Comparison of ENCODE assay signal across 9 cellular contexts in the genomic region with DNA sequence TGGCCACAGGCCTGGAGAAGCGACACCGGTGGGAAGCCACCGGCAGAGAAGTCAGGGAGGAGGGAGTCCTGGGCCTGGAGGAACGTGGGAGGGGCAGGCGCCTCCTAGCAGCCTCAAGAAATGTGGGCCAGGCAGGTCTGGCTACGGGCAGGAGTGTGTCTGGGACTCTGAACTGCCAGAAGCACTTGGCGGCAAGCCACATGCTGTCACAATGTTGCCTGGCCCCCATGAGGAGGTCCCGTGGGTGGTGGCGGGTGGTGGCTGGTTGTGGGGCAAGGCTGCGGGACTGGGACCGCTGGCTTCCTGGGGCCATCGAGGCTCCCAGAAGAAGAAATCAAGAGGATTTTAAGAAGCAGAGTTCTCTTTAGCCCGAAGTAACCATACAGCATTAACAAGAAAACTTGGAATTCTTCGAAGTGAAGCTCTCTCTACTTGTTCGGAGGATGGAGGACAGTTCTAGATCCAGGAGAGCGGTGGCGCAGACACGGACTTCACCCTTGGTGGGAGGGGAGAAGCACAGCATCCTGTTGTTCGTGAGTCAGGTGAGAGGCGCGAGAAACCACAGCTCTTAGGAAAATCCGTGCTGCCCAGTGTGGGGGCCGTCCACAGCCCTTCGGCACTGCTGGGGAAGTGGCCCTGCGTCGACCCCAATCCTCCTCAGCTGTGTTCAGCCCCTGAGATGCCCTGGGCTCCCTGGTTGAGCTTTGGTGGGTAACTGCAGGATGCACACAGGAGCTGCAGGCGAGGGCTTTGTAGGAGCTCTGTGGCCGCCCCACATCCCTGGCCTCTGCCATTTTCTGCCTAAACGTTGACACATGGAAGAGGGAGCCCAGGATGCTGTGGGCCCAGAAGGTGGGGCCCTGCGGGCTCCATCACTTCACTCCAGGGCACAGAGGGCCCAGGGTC. TPM values are rescaled to one million over a fixed set of nuclear protein-coding genes. Genes with fewer than 3 reads are reported as not detected.
DNase-seq lines count a peak whose midpoint lies in the region; ATAC-seq and TF ChIP-seq lines count a peak whose summit lies in the region.
"Had no signal": no experiment of that assay in that cellular context is flagged by ENCODE, and none has a peak within 500 bp of the region (broad histone marks: within the 10 kb centered on the region; RNA-seq: fewer than 3 reads in every experiment).

No MANE protein-coding gene starts in this region.

- no peak for TF ChIP-seq CTCF in vagina (IDR thresholded peaks at IDR 0.05)

- no peaks in the 10 kb centered on the region for H3K27me3 Mint-ChIP-seq in naive thymus-derived CD4-positive, alpha-beta T cell
- H3K27me3 Mint-ChIP-seq: naive B cell had no signal

- ATAC-seq in naive thymus-derived CD4-positive, alpha-beta T cell = peak; percentile 30
- ATAC-seq in GM18511 (IDR thresholded peaks at IDR 0.05; ENCODE audit: unreplicated experiment) (no peak), GM18502 (IDR thresholded peaks at IDR 0.05; ENCODE audit: poor library complexity, unreplicated experiment) (no peak)

- CTCF ChIA-PET in naive thymus-derived CD4-positive, alpha-beta T cell (lab: Charles Lee) = interaction anchor here (0.6 to 1.4 kb wide), 9 partner anchors 8 to 111 kb away, joined by 3 to 6 read pairs (median 3); no protein-coding TSS in a partner anchor

- H3K4me1 Mint-ChIP-seq in naive thymus-derived CD4-positive, alpha-beta T cell = peaks cover 66 to 92% (median 83%) of the 10 kb centered on the region in 7 donors

- TF ChIP-seq POLR2A in vagina (IDR thresholded peaks at IDR 0.05) = no peak

- H3K4me1 ChIP-seq in effector memory CD4-positive, alpha-beta T cell (ENCODE audit: control insufficient read depth, insufficient read depth, low read length, poor library complexity, severe bottlenecking) = peaks cover 75% of the 10 kb centered on the region
- H3K4me1 ChIP-seq in naive thymus-derived CD4-positive, alpha-beta T cell (ENCODE audit: control insufficient read depth in 2 of 2, insufficient read depth in 2 of 2, low read length in 2 of 2) = peaks cover 47 to 84% of the 10 kb centered on the region in 2 donors
- peaks cover 94% of the 10 kb centered on the region for H3K4me1 ChIP-seq in vagina

- peaks cover 0 to 30% (median 20%) of the 10 kb centered on the region in 5 donors for H3K36me3 Mint-ChIP-seq in naive thymus-derived CD4-positive, alpha-beta T cell
- H3K36me3 Mint-ChIP-seq: naive B cell had no signal

- peaks cover 0 to 8% (median 0%) of the 10 kb centered on the region in 11 donors for H3K9me3 Mint-ChIP-seq in naive thymus-derived CD4-positive, alpha-beta T cell
- H3K9me3 Mint-ChIP-seq: naive B cell had no signal

- H3K27ac Mint-ChIP-seq in naive thymus-derived CD4-positive, alpha-beta T cell = peak overlapping the region; percentile 59 to 97 (median 93)

- H3K27me3 ChIP-seq in effector memory CD4-positive, alpha-beta T cell (replicated peaks; ENCODE audit: control insufficient read depth, insufficient read depth, low read length, poor library complexity, severe bottlenecking) = no peaks in the 10 kb centered on the region
- no peaks in the 10 kb centered on the region for H3K27me3 ChIP-seq in naive thymus-derived CD4-positive, alpha-beta T cell (ENCODE audit: control insufficient read depth in 2 of 2, insufficient read depth in 2 of 2, low read length in 2 of 2)
- no peaks in the 10 kb centered on the region for H3K27me3 ChIP-seq in vagina

- H3K27ac ChIP-seq in effector memory CD4-positive, alpha-beta T cell (ENCODE audit: insufficient read depth, low read length, poor library complexity, severe bottlenecking) = peak overlapping the region; percentile 49
- peak overlapping the region; percentile 59 for H3K27ac ChIP-seq in naive thymus-derived CD4-positive, alpha-beta T cell (ENCODE audit: low read depth, low read length)
- H3K27ac ChIP-seq in vagina = peak overlapping the region; percentile 96

- H3K9me3 ChIP-seq in effector memory CD4-positive, alpha-beta T cell (ENCODE audit: control insufficient read depth, low read length) = no peaks in the 10 kb centered on the region
- no peaks in the 10 kb centered on the region for H3K9me3 ChIP-seq in naive thymus-derived CD4-positive, alpha-beta T cell (ENCODE audit: control insufficient read depth in 2 of 3, low read length in 3 of 3)
- H3K9me3 ChIP-seq in vagina = no peaks in the 10 kb centered on the region

- peaks cover 13% of the 10 kb centered on the region for H3K36me3 ChIP-seq in effector memory CD4-positive, alpha-beta T cell (ENCODE audit: control insufficient read depth, insufficient read depth, low read length)
- H3K36me3 ChIP-seq in naive thymus-derived CD4-positive, alpha-beta T cell (ENCODE audit: control insufficient read depth in 2 of 3, insufficient read depth in 3 of 3, low read length in 3 of 3) = peaks cover 0 to 14% (median 2%) of the 10 kb centered on the region in 3 experiments
- H3K36me3 ChIP-seq in vagina = peaks cover 0 to 5% of the 10 kb centered on the region in 2 donors

- intact Hi-C loops in naive thymus-derived CD4-positive, alpha-beta T cell (cut with micrococcal nuclease) = no loop called here
- intact Hi-C loops in vagina (cut with DNase I) = no loop called here

- no peak overlapping the region for H3K4me3 ChIP-seq in effector memory CD4-positive, alpha-beta T cell (ENCODE audit: insufficient read depth, low read depth, low read length, poor library complexity, severe bottlenecking)
- peak overlapping the region; percentile 26 for H3K4me3 ChIP-seq in naive thymus-derived CD4-positive, alpha-beta T cell (ENCODE audit: low read length)
- H3K4me3 ChIP-seq in vagina = peak overlapping the region in 1 of 2 donors; percentile 19

- POLR2A ChIA-PET in naive thymus-derived CD4-positive, alpha-beta T cell (lab: Charles Lee) = interaction anchor here (0.6 to 10.6 kb wide), 8 partner anchors 10 to 831 kb away, joined by 3 to 99 read pairs (median 4); partner anchors contain the start of gene SKI

- H3K4me3 Mint-ChIP-seq in naive thymus-derived CD4-positive, alpha-beta T cell = peak overlapping the region; percentile 40 to 98 (median 84)

- DNase-seq in stimulated activated CD4-positive, alpha-beta T cell treated with anti-CD3 and anti-CD28 coated beads, Interleukin-4, amount 100 ng/mL, for 1 hour = peak; percentile 35
- DNase-seq in stimulated activated CD4-positive, alpha-beta T cell treated with anti-CD3 and anti-CD28 coated beads, Interleukin-2, amount 100 ng/mL, for 48 hours = no peak
- DNase-seq in effector memory CD4-positive, alpha-beta T cell = no peak
- DNase-seq in naive thymus-derived CD4-positive, alpha-beta T cell = peak in 3 of 9 donors; percentile 36 to 68 (median 37)
- DNase-seq in vagina (ENCODE audit: extremely low spot score in 2 of 2) = no peak
- DNase-seq in NCI-H1092 treated with DMSO at 0.1 percent for 48 hours (lab: John Stamatoyannopoulos, UW) = no peak
- DNase-seq: naive B cell had no signal

RNA-seq across cellular contexts. Expression of gene SKI, which starts 12.4 kb away (rescaled TPM):
- 100 to 1,000 TPM in 2 of 5 experiments, 10 to 100 TPM in 3; 63.4 to 278 (median 97.9) TPM for total RNA-seq in naive thymus-derived CD4-positive, alpha-beta T cell
- under 1 TPM; 0.61 to 0.92 TPM for polyA plus RNA-seq in naive thymus-derived CD4-positive, alpha-beta T cell
- 53.8 TPM for total RNA-seq in vagina

RNA-seq across cellular contexts. Expression of gene FAAP20, which starts 45.9 kb away (rescaled TPM):
- total RNA-seq in naive thymus-derived CD4-positive, alpha-beta T cell = 10 to 100 TPM; 43.2 to 56.2 (median 48.8) TPM
- polyA plus RNA-seq in naive thymus-derived CD4-positive, alpha-beta T cell = 10 to 100 TPM; 55.9 to 77.0 TPM
- 92.3 TPM for total RNA-seq in vagina
